ENCODE assay signal across 9 cellular contexts in the genomic region with DNA sequence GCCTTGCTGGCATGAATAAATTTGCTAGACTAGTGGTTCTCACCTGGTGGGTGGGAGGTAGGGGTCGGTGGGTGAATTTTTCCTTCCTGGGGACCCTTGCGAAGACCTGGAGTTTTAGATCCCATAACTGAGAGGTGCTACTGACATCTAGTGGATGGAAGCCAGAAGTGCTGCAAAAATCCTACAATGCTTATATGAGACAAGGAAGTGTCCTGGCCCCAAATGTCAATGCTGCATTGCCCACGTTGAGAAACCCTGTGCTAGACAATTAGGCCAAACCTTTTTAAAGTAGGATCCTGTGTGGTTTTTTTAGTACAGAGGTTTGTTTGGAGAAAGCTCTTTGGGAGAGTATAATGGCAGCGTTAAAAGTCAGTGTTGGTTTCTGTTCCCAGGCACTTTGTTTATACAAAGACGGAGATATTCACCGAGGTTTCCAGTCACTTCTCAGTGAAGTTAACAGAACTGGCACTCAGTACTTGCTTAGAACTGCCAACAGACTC. TPM values are rescaled to one million over a fixed set of nuclear protein-coding genes. Genes with fewer than 3 reads are reported as not detected.
DNase-seq lines count a peak whose midpoint lies in the region; ATAC-seq and TF ChIP-seq lines count a peak whose summit lies in the region.
"Had no signal": no experiment of that assay in that cellular context is flagged by ENCODE, and none has a peak within 500 bp of the region (broad histone marks: within the 10 kb centered on the region; RNA-seq: fewer than 3 reads in every experiment).

No MANE protein-coding gene starts in this region.

- H3K27ac ChIP-seq in foreskin keratinocyte, result no peak overlapping the region

- peak overlapping the region; percentile 44 for H3K27ac Mint-ChIP-seq in activated T-helper 17 cell treated with anti-CD3 and anti-CD28 coated beads, Interleukin-2, amount 50 U/mL, for 72 hours
- H3K27ac Mint-ChIP-seq: stimulated activated naive CD8-positive, alpha-beta T cell treated with anti-CD3 and anti-CD28 coated beads, Interleukin-15, Interleukin-2, amounts not matched to agents 100 ng/mL and 50 ng/mL, for 24 hours had no signal

- peaks cover 10% of the 10 kb centered on the region for H3K4me1 Mint-ChIP-seq in activated T-helper 17 cell treated with anti-CD3 and anti-CD28 coated beads, Interleukin-2, amount 50 U/mL, for 72 hours

- no peaks in the 10 kb centered on the region for H3K27me3 ChIP-seq in foreskin keratinocyte

- no peaks in the 10 kb centered on the region for H3K4me1 ChIP-seq in foreskin keratinocyte

- H3K27me3 Mint-ChIP-seq in activated T-helper 17 cell treated with anti-CD3 and anti-CD28 coated beads, Interleukin-2, amount 50 U/mL, for 72 hours, result no peaks in the 10 kb centered on the region
- H3K27me3 Mint-ChIP-seq: stimulated activated naive CD8-positive, alpha-beta T cell treated with anti-CD3 and anti-CD28 coated beads, Interleukin-15, Interleukin-2, amounts not matched to agents 100 ng/mL and 50 ng/mL, for 24 hours had no signal

- H3K4me3 Mint-ChIP-seq in activated T-helper 17 cell treated with anti-CD3 and anti-CD28 coated beads, Interleukin-2, amount 50 U/mL, for 72 hours, result peak overlapping the region; percentile 36
- H3K4me3 Mint-ChIP-seq: stimulated activated naive CD8-positive, alpha-beta T cell treated with anti-CD3 and anti-CD28 coated beads, Interleukin-15, Interleukin-2, amounts not matched to agents 100 ng/mL and 50 ng/mL, for 24 hours had no signal

- H3K9me3 Mint-ChIP-seq in activated T-helper 17 cell treated with anti-CD3 and anti-CD28 coated beads, Interleukin-2, amount 50 U/mL, for 72 hours, result no peaks in the 10 kb centered on the region
- H3K9me3 Mint-ChIP-seq: stimulated activated naive CD8-positive, alpha-beta T cell treated with anti-CD3 and anti-CD28 coated beads, Interleukin-15, Interleukin-2, amounts not matched to agents 100 ng/mL and 50 ng/mL, for 24 hours had no signal

- TF ChIP-seq CTCF in foreskin keratinocyte (conservative IDR thresholded peaks at IDR 0.05), result peak; percentile 82

- DNase-seq in COLO829 (ENCODE audit: low spot score) (peak; percentile 65), NCI-H510A treated with DMSO at 0.1 percent for 48 hours (lab: John Stamatoyannopoulos, UW) (peak; percentile 80), foreskin keratinocyte (peak in 1 of 2 donors; percentile 35), nucleus accumbens (lab: John Stamatoyannopoulos, UW) (peak in 30 of 56 donors; percentile 5 to 64 (median 22)), NCI-H187 treated with DMSO at 0.1 percent for 48 hours (lab: John Stamatoyannopoulos, UW) (no peak)

- ATAC-seq in GM18909 (IDR thresholded peaks at IDR 0.05; ENCODE audit: poor library complexity, unreplicated experiment) (peak; percentile 81), HG03175 (IDR thresholded peaks at IDR 0.05; ENCODE audit: unreplicated experiment) (peak; percentile 83), foreskin keratinocyte (peak; percentile 78)
- ATAC-seq in activated T-helper 17 cell treated with anti-CD3 and anti-CD28 coated beads, Interleukin-2, amount 50 U/mL, for 72 hours (replicated peaks), result peak; percentile 50

- peaks cover 55% of the 10 kb centered on the region for H3K36me3 Mint-ChIP-seq in activated T-helper 17 cell treated with anti-CD3 and anti-CD28 coated beads, Interleukin-2, amount 50 U/mL, for 72 hours (ENCODE audit: low read depth)

RNA-seq across cellular contexts. Expression of a gene that starts 9.6 kb away (rescaled TPM):
- 10 to 100 TPM; 16.5 to 19.1 TPM for total RNA-seq in activated T-helper 17 cell treated with anti-CD3 and anti-CD28 coated beads, Interleukin-2, amount 50 U/mL, for 72 hours
- 37.8 and 39.4 TPM in 2 replicates for total RNA-seq in foreskin keratinocyte
- polyA plus RNA-seq in foreskin keratinocyte, result 25.3 and 29.0 TPM in 2 replicates

RNA-seq across cellular contexts. Expression of a gene that starts 30.4 kb away (rescaled TPM):
- 10 to 100 TPM in 1 of 2 donors, 1 to 10 TPM in 1; 3.3 to 24.2 TPM for total RNA-seq in activated T-helper 17 cell treated with anti-CD3 and anti-CD28 coated beads, Interleukin-2, amount 50 U/mL, for 72 hours
- 8.9 and 9.6 TPM in 2 replicates for total RNA-seq in foreskin keratinocyte
- 9.0 and 10.7 TPM in 2 replicates for polyA plus RNA-seq in foreskin keratinocyte
